In the genomic region with DNA sequence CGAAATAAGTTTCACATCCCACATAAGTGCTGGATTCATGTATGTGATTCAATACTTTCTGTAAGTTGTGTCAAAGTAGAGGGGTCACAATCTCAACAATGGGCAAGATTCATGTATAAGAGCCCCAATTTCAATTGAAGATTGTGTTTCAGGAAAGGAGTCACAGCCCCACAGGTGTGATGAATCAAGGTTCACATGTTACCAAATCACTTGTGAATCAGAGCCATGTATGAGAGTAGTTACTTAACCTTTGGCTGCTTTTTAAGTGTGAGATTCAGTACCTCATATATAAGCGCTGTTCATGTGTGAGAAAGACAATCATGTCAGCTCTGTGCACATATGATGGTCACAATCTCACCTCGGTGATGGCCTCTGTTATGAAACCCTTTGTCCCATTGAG, we compare ENCODE assay signal across 4 cellular contexts.
"Had no signal": no experiment of that assay in that cellular context is flagged by ENCODE, and none has a peak within 500 bp of the region (broad histone marks: within the 10 kb centered on the region; RNA-seq: fewer than 3 reads in every experiment).

No MANE protein-coding gene starts in this region.

- ATAC-seq: GM23338 had no signal

- H3K27ac Mint-ChIP-seq: GM23338, H9 had no signal

- H3K4me3 ChIP-seq: GM23338 had no signal

- H3K9me3 Mint-ChIP-seq: GM23338, H9 had no signal

- H3K4me1 Mint-ChIP-seq: H9 had no signal

- H3K4me3 Mint-ChIP-seq: GM23338, H9 had no signal

- DNase-seq: H9, HCEC 1CT, IMR-90 had no signal
